In genomic region chr3:187139895-187140253, GRCh38 we compare ENCODE assay signal across 9 cellular contexts. TPM values are rescaled to one million over a fixed set of nuclear protein-coding genes. Genes with fewer than 3 reads are reported as not detected.
DNase-seq lines count a peak whose midpoint lies in the region; ATAC-seq, FAIRE-seq and TF ChIP-seq lines count a peak whose summit lies in the region.
"Had no signal": no experiment of that assay in that cellular context is flagged by ENCODE, and none has a peak within 500 bp of the region (broad histone marks: within the 10 kb centered on the region; RNA-seq: fewer than 3 reads in every experiment).

No MANE protein-coding gene starts in this region.

- TF ChIP-seq CTCF in A549 (IDR thresholded peaks at IDR 0.05) (no peak), MCF 10A (IDR thresholded peaks at IDR 0.05; ENCODE audit: unreplicated experiment) (no peak), GM10266 (IDR thresholded peaks at IDR 0.05; ENCODE audit: control insufficient read depth, insufficient read depth, low read depth, missing control alignments) (no peak)

- TF ChIP-seq POLR2A in A549 (IDR thresholded peaks at IDR 0.05; ENCODE audit: low read length) = no peak

- no peaks in the 10 kb centered on the region for H3K4me1 Mint-ChIP-seq in MCF 10A (ENCODE audit: insufficient read depth, unreplicated experiment)

- H3K4me3 Mint-ChIP-seq in MCF 10A (ENCODE audit: unreplicated experiment) = peak overlapping the region; percentile 66

- 34% methylated on average over 3 of the region's 3 CpGs for WGBS in A549 (ENCODE audit: missing lambda C conversion rate)

- BruUV-seq in MCF 10A (replicated peaks; lab: Mats Ljungman, UMichigan) = no TSS peak

- H3K9me3 Mint-ChIP-seq in MCF 10A (ENCODE audit: unreplicated experiment) = no peaks in the 10 kb centered on the region

- peaks cover 3% of the 10 kb centered on the region; the same call in 1 of the 2 replicates for H3K36me3 ChIP-seq in HUES48 (ENCODE audit: control insufficient read depth, insufficient read depth, low read length)
- no peaks in the 10 kb centered on the region for H3K36me3 ChIP-seq in muscle layer of duodenum (ENCODE audit: control insufficient read depth in 1 of 2, insufficient read depth in 2 of 2, low read length in 2 of 2)

- H3K9ac ChIP-seq in HUES48 (ENCODE audit: low read depth, low read length) = no peak overlapping the region

- no peak for TF ChIP-seq RAD21 in A549 (conservative IDR thresholded peaks at IDR 0.05 in 1 of 2, IDR thresholded peaks at IDR 0.05 in 1 of 2)

- H3K4me1 ChIP-seq in A549 (no peaks in the 10 kb centered on the region), HUES48 (ENCODE audit: control insufficient read depth, insufficient read depth, low read length) (0 out of 2 replicates have a peak, but pooled peaks cover 7% of the 10 kb centered on the region), muscle layer of duodenum (ENCODE audit: control insufficient read depth in 1 of 2, insufficient read depth in 2 of 2, low read length in 2 of 2) (no peaks in the 10 kb centered on the region)

- H3K4me3 ChIP-seq in A549 (peak overlapping the region; percentile 68; the same call in 2 of the 3 replicates), HUES48 (ENCODE audit: low read depth, low read length) (peak overlapping the region; percentile 79), muscle layer of duodenum (ENCODE audit: low read depth in 1 of 2, low read length in 2 of 2) (peak overlapping the region; percentile 62 to 70)

- no peaks in the 10 kb centered on the region for H3K27me3 ChIP-seq in HUES48 (ENCODE audit: control insufficient read depth, insufficient read depth, low read length)
- H3K27me3 ChIP-seq in muscle layer of duodenum (ENCODE audit: low read depth, low read length) = no peaks in the 10 kb centered on the region

- no peak for FAIRE-seq in A549 (lab: Jason Lieb, UNC)

- DNase-seq in A549 (ENCODE audit: low read depth in 1 of 2, low spot score in 1 of 2) (no peak), MCF 10A (ENCODE audit: unreplicated experiment) (no peak), GM10266 (ENCODE audit: extremely low spot score) (no peak), COR-L47 (lab: John Stamatoyannopoulos, UW) (no peak), NCI-H226 (no peak)
- DNase-seq: cerebellar nuclear complex had no signal

- intact Hi-C loops in MCF 10A (cut with micrococcal nuclease) = no loop called here

- H3K36me3 Mint-ChIP-seq in MCF 10A (ENCODE audit: insufficient read depth, unreplicated experiment) = no peaks in the 10 kb centered on the region

- H3K9me3 ChIP-seq in A549 (no peaks in the 10 kb centered on the region), HUES48 (ENCODE audit: control insufficient read depth, insufficient read depth, low read length) (peaks cover 5% of the 10 kb centered on the region), muscle layer of duodenum (ENCODE audit: control insufficient read depth in 1 of 2, low read length in 2 of 2) (no peaks in the 10 kb centered on the region)

- ATAC-seq in A549 (no peak), GM18502 (IDR thresholded peaks at IDR 0.05; ENCODE audit: poor library complexity, unreplicated experiment) (no peak)

- CTCF ChIA-PET in A549 (lab: Yijun Ruan, JAX) = interaction anchor here (0.6 to 5.0 kb wide), 32 partner anchors 9 to 1813 kb away, joined by 3 to 36 read pairs (median 4); partner anchors contain the start of gene ADIPOQ
- CTCF ChIA-PET in MCF 10A (lab: Yijun Ruan, JAX) = interaction anchor here (0.7 to 3.5 kb wide), 6 partner anchors 10 to 288 kb away, joined by 3 to 23 read pairs (median 5); no protein-coding TSS in a partner anchor

- TF ChIP-seq EP300 in A549 (IDR thresholded peaks at IDR 0.05) = no peak

- H3K27ac ChIP-seq in A549 (peak overlapping the region in 1 of 2 experiments; percentile 93; a peak in 2 of 6 replicates), HUES48 (ENCODE audit: low read depth, low read length) (no peak overlapping the region), muscle layer of duodenum (ENCODE audit: low read length) (no peak overlapping the region)

- POLR2A ChIA-PET in A549 (lab: Yijun Ruan, JAX) (interaction anchor here (1.0 to 1.3 kb wide), 3 partner anchors 28 to 291 kb away, joined by 3 to 5 read pairs (median 3); no protein-coding TSS in a partner anchor), MCF 10A (lab: Yijun Ruan, JAX) (interaction anchor here (1.6 kb wide), 1 partner anchor 356 kb away, joined by 6 read pairs; the partner anchor contains the start of gene EIF4A2)

- H3K4me2 ChIP-seq in A549 = peak overlapping the region; percentile 82; the same call in 2 of the 3 replicates

- no peaks in the 10 kb centered on the region for H3K27me3 Mint-ChIP-seq in MCF 10A (ENCODE audit: insufficient read depth, unreplicated experiment)

- H3K27ac Mint-ChIP-seq in MCF 10A (ENCODE audit: low read depth, unreplicated experiment) = no peak overlapping the region

TF ChIP-seq in A549, 52 proteins besides CTCF, POLR2A, EP300 and RAD21:
- TF ChIP-seq HOXB5 (CRISPR knock-in tag; IDR thresholded peaks at IDR 0.05) = no peak

RNA-seq across cellular contexts. Expression of gene RPL39L, which starts 0.6 kb away (rescaled TPM):
- 54.2 and 55.8 TPM in 2 replicates for polyA plus RNA-seq in A549 (2011; rRNA removed)
- polyA plus RNA-seq in A549 (2012; cell fraction: cytosol; rRNA removed) = 44.9 and 45.0 TPM in 2 replicates
- 14.9 and 15.0 TPM in 2 replicates for polyA plus RNA-seq in A549 (2012; cell fraction: nucleus; rRNA removed)
- polyA plus RNA-seq in A549 (2017; fragmentation: RNase III; extraction: RNeasy Plus Mini Kit Qiagen cat#74134 plus additional on column Dnase treatment) = 55.0 to 61.1 TPM (median 56.4 TPM) in 3 replicates
- 10.2 and 10.4 TPM in 2 replicates for polyA minus RNA-seq in A549 (2011; rRNA and poly(A)+ RNA removed)
- total RNA-seq in MCF 10A (2022) = 1.0 and 3.3 TPM in 2 replicates

RNA-seq across cellular contexts. Expression of gene RTP1, which starts 57.4 kb away (rescaled TPM):
- polyA plus RNA-seq in A549 (2011; rRNA removed) = not detected in 2 replicates
- polyA plus RNA-seq in A549 (2012; cell fraction: cytosol; rRNA removed) = not detected in 2 replicates
- not detected in 2 replicates for polyA plus RNA-seq in A549 (2012; cell fraction: nucleus; rRNA removed)
- not detected in 3 replicates for polyA plus RNA-seq in A549 (2017; fragmentation: RNase III; extraction: RNeasy Plus Mini Kit Qiagen cat#74134 plus additional on column Dnase treatment)
- polyA minus RNA-seq in A549 (2011; rRNA and poly(A)+ RNA removed) = not detected in 2 replicates
- not detected in 2 replicates for total RNA-seq in MCF 10A (2022)
